ENCODE assay signal across 35 cellular contexts in the genomic region with DNA sequence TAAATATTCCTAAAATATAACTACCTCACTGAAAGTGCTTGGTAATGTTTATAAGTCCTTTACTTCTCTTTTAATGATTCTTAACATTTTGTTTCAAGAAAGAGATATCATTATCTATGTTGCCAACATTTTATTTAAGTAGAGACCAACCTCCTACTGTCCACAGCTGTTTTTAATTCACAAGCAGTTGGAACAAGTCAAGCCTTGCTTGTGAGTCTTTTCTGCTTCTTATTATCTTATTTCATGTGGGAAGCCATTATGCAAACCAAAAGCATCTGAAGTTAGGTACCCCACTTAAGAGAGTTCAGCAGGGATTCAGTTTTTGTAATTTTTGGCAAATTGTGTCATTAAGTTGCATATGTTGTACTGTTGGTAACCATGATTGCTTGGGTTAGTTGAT.
"Had no signal": no experiment of that assay in that cellular context is flagged by ENCODE, and none has a peak within 500 bp of the region (broad histone marks: within the 10 kb centered on the region; RNA-seq: fewer than 3 reads in every experiment).

No MANE protein-coding gene starts in this region.

- H3K4me1 ChIP-seq: ascending aorta had no signal

- H3K27me3 Mint-ChIP-seq: activated B cell treated with CpG ODN at 0.5 μM for 24 hours; activated CD4-positive, alpha-beta memory T cell treated with anti-CD3 and anti-CD28 coated beads for 36 hours; activated CD4-positive, alpha-beta T cell treated with anti-CD3 and anti-CD28 coated beads, Interleukin-2, amount 10 ng/mL, durations not matched to agents 24 days and 14 days; activated CD8-positive, alpha-beta T cell treated with anti-CD3 and anti-CD28 coated beads for 36 hours; activated naive CD4-positive, alpha-beta T cell treated with anti-CD3 and anti-CD28 coated beads, Interleukin-2, amount 10 ng/mL, durations not matched to agents 7 days and 5 days; activated naive CD4-positive, alpha-beta T cell treated with anti-CD3 and anti-CD28 coated beads, Interleukin-2, amount 50 U/mL, for 24 hours; activated naive CD8-positive, alpha-beta T cell; activated naive CD8-positive, alpha-beta T cell treated with anti-CD3 and anti-CD28 coated beads, Interleukin-2, amount 10 ng/mL, durations not matched to agents 7 days and 5 days; activated naive CD8-positive, alpha-beta T cell treated with anti-CD3 and anti-CD28 coated beads, Interleukin-2, amount 50 U/mL, for 24 hours; brain; central memory CD8-positive, alpha-beta T cell had no signal

- H3K4me3 Mint-ChIP-seq: activated B cell treated with CpG ODN at 0.5 μM for 24 hours; activated CD4-positive, alpha-beta memory T cell treated with anti-CD3 and anti-CD28 coated beads for 36 hours; activated CD4-positive, alpha-beta T cell treated with anti-CD3 and anti-CD28 coated beads, Interleukin-2, amount 10 ng/mL, durations not matched to agents 24 days and 14 days; activated CD8-positive, alpha-beta T cell treated with anti-CD3 and anti-CD28 coated beads for 36 hours; activated naive CD4-positive, alpha-beta T cell treated with anti-CD3 and anti-CD28 coated beads, Interleukin-2, amount 10 ng/mL, durations not matched to agents 7 days and 5 days; activated naive CD4-positive, alpha-beta T cell treated with anti-CD3 and anti-CD28 coated beads, Interleukin-2, amount 50 U/mL, for 24 hours; activated naive CD8-positive, alpha-beta T cell; activated naive CD8-positive, alpha-beta T cell treated with anti-CD3 and anti-CD28 coated beads, Interleukin-2, amount 10 ng/mL, durations not matched to agents 7 days and 5 days; activated naive CD8-positive, alpha-beta T cell treated with anti-CD3 and anti-CD28 coated beads, Interleukin-2, amount 50 U/mL, for 24 hours; activated T-cell treated with anti-CD3 and anti-CD28 coated beads, Interleukin-2, amount 50 U/mL, for 4 hours; brain; central memory CD8-positive, alpha-beta T cell; T-helper 1 cell treated with Interleukin-12 subunit alpha and Interleukin-12 subunit beta and Interleukin-4 antibody, amounts not matched to agents 30 μg/mL and 1 μg/mL, for 36 hours; T-helper 2 cell treated with Interferon-gamma antibody and Interleukin-4, amounts not matched to agents 5 μg/mL and 100 μg/mL, for 36 hours had no signal

- H3K4me3 ChIP-seq: ascending aorta, cardiac muscle cell had no signal

- H3K9me3 ChIP-seq: ascending aorta had no signal

- H3K4me1 Mint-ChIP-seq: activated B cell treated with CpG ODN at 0.5 μM for 24 hours; activated CD4-positive, alpha-beta T cell treated with anti-CD3 and anti-CD28 coated beads, Interleukin-2, amount 10 ng/mL, durations not matched to agents 24 days and 14 days; activated naive CD4-positive, alpha-beta T cell treated with anti-CD3 and anti-CD28 coated beads, Interleukin-2, amount 10 ng/mL, durations not matched to agents 7 days and 5 days; activated naive CD4-positive, alpha-beta T cell treated with anti-CD3 and anti-CD28 coated beads, Interleukin-2, amount 50 U/mL, for 24 hours; activated naive CD8-positive, alpha-beta T cell treated with anti-CD3 and anti-CD28 coated beads, Interleukin-2, amount 10 ng/mL, durations not matched to agents 7 days and 5 days; activated naive CD8-positive, alpha-beta T cell treated with anti-CD3 and anti-CD28 coated beads, Interleukin-2, amount 50 U/mL, for 24 hours; central memory CD8-positive, alpha-beta T cell had no signal

- H3K27ac Mint-ChIP-seq: activated B cell treated with CpG ODN at 0.5 μM for 24 hours; activated CD4-positive, alpha-beta memory T cell treated with anti-CD3 and anti-CD28 coated beads for 36 hours; activated CD4-positive, alpha-beta T cell treated with anti-CD3 and anti-CD28 coated beads, Interleukin-2, amount 10 ng/mL, durations not matched to agents 24 days and 14 days; activated CD8-positive, alpha-beta T cell treated with anti-CD3 and anti-CD28 coated beads for 36 hours; activated naive CD4-positive, alpha-beta T cell treated with anti-CD3 and anti-CD28 coated beads, Interleukin-2, amount 10 ng/mL, durations not matched to agents 7 days and 5 days; activated naive CD4-positive, alpha-beta T cell treated with anti-CD3 and anti-CD28 coated beads, Interleukin-2, amount 50 U/mL, for 24 hours; activated naive CD8-positive, alpha-beta T cell; activated naive CD8-positive, alpha-beta T cell treated with anti-CD3 and anti-CD28 coated beads, Interleukin-2, amount 10 ng/mL, durations not matched to agents 7 days and 5 days; activated naive CD8-positive, alpha-beta T cell treated with anti-CD3 and anti-CD28 coated beads, Interleukin-2, amount 50 U/mL, for 24 hours; activated T-helper 2 cell treated with anti-CD3 and anti-CD28 coated beads, Interferon-gamma antibody, Interleukin-2, Interleukin-4, amounts not matched to agents 10 μg/mL and 5 μg/mL and 100 μg/mL, durations not matched to agents 14 hours and 24 hours and 36 hours; brain; T-helper 1 cell treated with Interleukin-12 subunit alpha and Interleukin-12 subunit beta and Interleukin-4 antibody, amounts not matched to agents 30 μg/mL and 1 μg/mL, for 36 hours; T-helper 2 cell treated with Interferon-gamma antibody and Interleukin-4, amounts not matched to agents 5 μg/mL and 100 μg/mL, for 36 hours had no signal

- H3K9me3 Mint-ChIP-seq: activated CD4-positive, alpha-beta T cell treated with anti-CD3 and anti-CD28 coated beads, Interleukin-2, amount 10 ng/mL, durations not matched to agents 24 days and 14 days; activated CD8-positive, alpha-beta T cell treated with anti-CD3 and anti-CD28 coated beads for 36 hours; activated naive CD8-positive, alpha-beta T cell treated with anti-CD3 and anti-CD28 coated beads, Interleukin-2, amount 10 ng/mL, durations not matched to agents 7 days and 5 days; T-helper 1 cell treated with Interleukin-12 subunit alpha and Interleukin-12 subunit beta and Interleukin-4 antibody, amounts not matched to agents 30 μg/mL and 1 μg/mL, for 36 hours had no signal

- ATAC-seq: activated CD8-positive, alpha-beta T cell treated with anti-CD3 and anti-CD28 coated beads for 36 hours; activated naive CD8-positive, alpha-beta T cell treated with anti-CD3 and anti-CD28 coated beads, Interleukin-2, amount 50 U/mL, for 24 hours; activated T-cell treated with anti-CD3 and anti-CD28 coated beads, Interleukin-2, amount 50 U/mL, for 4 hours had no signal

- H3K27ac ChIP-seq: ascending aorta, cardiac muscle cell, VCaP had no signal

- H3K27me3 ChIP-seq: ascending aorta, cardiac muscle cell had no signal

- H3K36me3 Mint-ChIP-seq: activated CD4-positive, alpha-beta memory T cell treated with anti-CD3 and anti-CD28 coated beads for 36 hours; activated naive CD4-positive, alpha-beta T cell treated with anti-CD3 and anti-CD28 coated beads, Interleukin-2, amount 10 ng/mL, durations not matched to agents 7 days and 5 days; activated naive CD4-positive, alpha-beta T cell treated with anti-CD3 and anti-CD28 coated beads, Interleukin-2, amount 50 U/mL, for 24 hours; activated naive CD8-positive, alpha-beta T cell; activated naive CD8-positive, alpha-beta T cell treated with anti-CD3 and anti-CD28 coated beads, Interleukin-2, amount 10 ng/mL, durations not matched to agents 7 days and 5 days; brain had no signal

- H3K36me3 ChIP-seq: ascending aorta, cardiac muscle cell had no signal

- DNase-seq: activated B cell treated with CpG ODN at 0.5 μM for 24 hours; activated CD4-positive, alpha-beta memory T cell treated with anti-CD3 and anti-CD28 coated beads for 36 hours; activated CD4-positive, alpha-beta T cell treated with anti-CD3 and anti-CD28 coated beads for 4 hours; activated CD4-positive, alpha-beta T cell treated with anti-CD3 and anti-CD28 coated beads, Interleukin-2, amount 10 ng/mL, durations not matched to agents 24 days and 14 days; activated CD4-positive, alpha-beta T cell treated with anti-CD3 and anti-CD28 coated beads, Interleukin-2, amount 50 U/mL, for 1 hour; activated CD4-positive, alpha-beta T cell treated with anti-CD3 and anti-CD28 coated beads, Interleukin-2, amount 50 U/mL, for 4 hours; activated CD4-positive, CD25-positive, alpha-beta regulatory T cell treated with anti-CD3 and anti-CD28 coated beads, Interleukin-2, amount 50 U/mL, for 72 hours; activated CD8-positive, alpha-beta memory T cell treated with anti-CD3 and anti-CD28 coated beads, Interleukin-2, amount 50 U/mL, for 4 hours; activated CD8-positive, alpha-beta T cell treated with anti-CD3 and anti-CD28 coated beads for 36 hours; activated effector memory CD4-positive, alpha-beta T cell treated with Interleukin-2 at 50 U/mL for 16 hours; activated gamma-delta T cell; activated naive CD4-positive, alpha-beta T cell treated with anti-CD3 and anti-CD28 coated beads, Interleukin-2, amount 10 ng/mL, durations not matched to agents 7 days and 5 days; activated naive CD4-positive, alpha-beta T cell treated with Interleukin-2 at 50 U/mL for 16 hours; activated naive CD8-positive, alpha-beta T cell treated with anti-CD3 and anti-CD28 coated beads, Interleukin-2, amount 10 ng/mL, durations not matched to agents 7 days and 5 days; activated naive CD8-positive, alpha-beta T cell treated with anti-CD3 and anti-CD28 coated beads, Interleukin-2, amount 50 U/mL, for 24 hours; activated T-cell treated with anti-CD3 and anti-CD28 coated beads for 4 hours; activated T-cell treated with anti-CD3 and anti-CD28 coated beads, Interleukin-2, amount 50 U/mL, for 1 hour; activated T-cell treated with anti-CD3 and anti-CD28 coated beads, Interleukin-2, amount 50 U/mL, for 4 hours; amygdala; anterior cingulate cortex; caudate nucleus; cerebellar nuclear complex; T-helper 1 cell; T-helper 2 cell; T-helper 9 cell had no signal
